13 cellular contexts compared by ENCODE assay signal in the genomic region with DNA sequence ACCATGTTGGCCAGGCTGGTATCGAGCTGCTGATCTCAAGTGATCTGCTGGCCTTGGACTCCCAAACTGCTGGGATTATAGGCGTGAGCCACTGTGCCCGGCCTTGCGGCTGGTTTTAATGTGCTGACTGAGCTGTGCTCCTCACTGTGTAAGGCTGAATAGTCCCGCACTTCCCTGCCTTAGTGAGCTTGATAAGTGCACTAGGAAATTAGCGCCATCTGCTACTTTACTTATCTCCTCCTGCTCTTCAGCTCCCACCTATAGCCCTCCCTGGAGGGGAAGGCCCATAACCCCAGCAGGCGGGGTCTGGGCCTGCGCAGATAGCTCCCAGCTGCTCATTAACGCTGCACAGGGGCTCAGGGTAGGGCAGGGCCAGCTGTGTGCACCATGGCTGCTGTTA. TPM values are rescaled to one million over a fixed set of nuclear protein-coding genes. Genes with fewer than 3 reads are reported as not detected.
DNase-seq lines count a peak whose midpoint lies in the region; TF ChIP-seq lines count a peak whose summit lies in the region.
"Had no signal": no experiment of that assay in that cellular context is flagged by ENCODE, and none has a peak within 500 bp of the region (broad histone marks: within the 10 kb centered on the region; RNA-seq: fewer than 3 reads in every experiment).

No MANE protein-coding gene starts in this region.

- H3K36me3 ChIP-seq in GM23248 (ENCODE audit: low read depth) (peaks cover 23% of the 10 kb centered on the region), fibroblast of lung (ENCODE audit: control insufficient read depth, insufficient read depth, low read length) (no peaks in the 10 kb centered on the region), skeletal muscle tissue (ENCODE audit: control insufficient read depth in 3 of 3, insufficient read depth in 3 of 3, low read length in 3 of 3) (no peaks in the 10 kb centered on the region), testis (ENCODE audit: low read depth, missing control alignments) (no peaks in the 10 kb centered on the region)
- H3K36me3 ChIP-seq: upper lobe of left lung had no signal

- no peak for TF ChIP-seq POLR2A in testis (IDR thresholded peaks at IDR 0.05)

- DNase-seq in GM23248: no peak
- DNase-seq in NCI-H82 treated with DMSO at 0.1 percent for 48 hours (lab: John Stamatoyannopoulos, UW; ENCODE audit: unreplicated experiment): peak; percentile 89
- no peak for DNase-seq in fibroblast of lung (ENCODE audit: low read depth in 2 of 2)
- DNase-seq in activated gamma-delta T cell (lab: John Stamatoyannopoulos, UW): no peak
- no peak for DNase-seq in T-helper 2 cell
- DNase-seq in testis: no peak
- DNase-seq in NCI-H226: no peak
- DNase-seq: activated CD4-positive, CD25-positive, alpha-beta regulatory T cell treated with anti-CD3 and anti-CD28 coated beads, Interleukin-2, amount 50 U/mL, for 72 hours; activated effector memory CD4-positive, alpha-beta T cell treated with Interleukin-2 at 50 U/mL for 16 hours; NCI-H1436 treated with DMSO at 0.1 percent for 48 hours; SIG-M5 had no signal

- peak overlapping the region; percentile 46 for H3K9ac ChIP-seq in GM23248
- H3K9ac ChIP-seq in fibroblast of lung (ENCODE audit: insufficient read depth, low read length): no peak overlapping the region
- peak overlapping the region in 2 of 3 donors; percentile 23 to 74 for H3K9ac ChIP-seq in skeletal muscle tissue (ENCODE audit: low read depth in 1 of 3, low read length in 3 of 3)

- H3K79me2 ChIP-seq in GM23248 (ENCODE audit: insufficient read depth): no peaks in the 10 kb centered on the region; the same call in none of the 2 replicates
- H3K79me2 ChIP-seq in fibroblast of lung (ENCODE audit: control insufficient read depth, insufficient read depth, low read length): peaks cover 48% of the 10 kb centered on the region

- H3K4me1 ChIP-seq in GM23248 (ENCODE audit: insufficient read depth) (peaks cover 8% of the 10 kb centered on the region), fibroblast of lung (ENCODE audit: control insufficient read depth, extremely low read depth, insufficient read depth, low read length) (peaks cover 8% of the 10 kb centered on the region), skeletal muscle tissue (ENCODE audit: control insufficient read depth in 3 of 3, insufficient read depth in 3 of 3, low read length in 3 of 3) (peaks cover 0 to 4% (median 2%) of the 10 kb centered on the region in 3 donors), testis (no peaks in the 10 kb centered on the region)
- H3K4me1 ChIP-seq: upper lobe of left lung had no signal

- intact Hi-C loops in testis (cut with DNase I; ENCODE audit: low total_unique reads): no loop called here

- H4K20me1 ChIP-seq in GM23248 (ENCODE audit: insufficient read depth) (no peaks in the 10 kb centered on the region), fibroblast of lung (ENCODE audit: control insufficient read depth, extremely low read depth, insufficient read depth, low read length) (no peaks in the 10 kb centered on the region)

- in situ Hi-C loops in GM23248 (cut with MboI): no loop called here

- H3K9me3 ChIP-seq in GM23248 (ENCODE audit: low read depth) (no peaks in the 10 kb centered on the region), fibroblast of lung (ENCODE audit: control insufficient read depth, insufficient read depth, low read depth, low read length) (no peaks in the 10 kb centered on the region), skeletal muscle tissue (ENCODE audit: control insufficient read depth in 3 of 3, low read length in 3 of 3) (no peaks in the 10 kb centered on the region), testis (no peaks in the 10 kb centered on the region)
- H3K9me3 ChIP-seq: upper lobe of left lung had no signal

- TF ChIP-seq CTCF in fibroblast of lung (conservative IDR thresholded peaks at IDR 0.05 in 1 of 2, IDR thresholded peaks at IDR 0.05 in 1 of 2; ENCODE audit: low read depth in 1 of 2, low read length in 2 of 2): no peak
- no peak for TF ChIP-seq CTCF in testis (IDR thresholded peaks at IDR 0.05)

- H3K4me3 ChIP-seq in GM23248 (no peak overlapping the region), fibroblast of lung (replicated peaks in 1 of 4; ENCODE audit: control extremely low read depth in 1 of 4, insufficient read depth in 1 of 4, low read depth in 3 of 4, low read length in 4 of 4) (no peak overlapping the region), skeletal muscle tissue (ENCODE audit: low read length in 3 of 3) (peak overlapping the region in 1 of 3 donors; percentile 36), testis (no peak overlapping the region)
- H3K4me3 ChIP-seq: upper lobe of left lung had no signal

- H2AFZ ChIP-seq in GM23248 (no peak overlapping the region), fibroblast of lung (ENCODE audit: low read length) (no peak overlapping the region)

- peak overlapping the region; percentile 26 for H3K4me2 ChIP-seq in GM23248 (ENCODE audit: unreplicated experiment)
- H3K4me2 ChIP-seq in fibroblast of lung (ENCODE audit: extremely low read depth, insufficient read depth, low read length): no peak overlapping the region

- H3K27ac ChIP-seq in GM23248 (peak overlapping the region; percentile 77), fibroblast of lung (ENCODE audit: insufficient read depth, low read length) (peak overlapping the region; percentile 67), skeletal muscle tissue (ENCODE audit: low read depth, low read length) (no peak overlapping the region), testis (no peak overlapping the region)

- H3K27me3 ChIP-seq in GM23248 (replicated peaks; ENCODE audit: insufficient read depth) (no peaks in the 10 kb centered on the region), fibroblast of lung (ENCODE audit: control insufficient read depth, insufficient read depth, low read length) (no peaks in the 10 kb centered on the region), skeletal muscle tissue (ENCODE audit: control insufficient read depth in 3 of 3, insufficient read depth in 3 of 3, low read length in 3 of 3) (no peaks in the 10 kb centered on the region), testis (no peaks in the 10 kb centered on the region)
- H3K27me3 ChIP-seq: upper lobe of left lung had no signal

- H3F3A ChIP-seq in GM23248 (ENCODE audit: insufficient read depth): peaks cover 68% of the 10 kb centered on the region

- 89 to 94% methylated on average over 9 of the region's 9 CpGs for WGBS in GM23248 (ENCODE audit: low coverage in 1 of 2, low lambda C conversion rate in 2 of 2, missing lambda C conversion rate in 2 of 2), 2 experiments
- WGBS in testis, 2 donors: 49 to 59% methylated on average over 9 of the region's 9 CpGs

- H3K9me2 ChIP-seq in GM23248 (ENCODE audit: insufficient read depth): no peaks in the 10 kb centered on the region

RNA-seq across cellular contexts. Expression of a gene that starts 49.4 kb away (rescaled TPM):
- 195 and 215 TPM in 2 replicates for total RNA-seq in GM23248 (2014; rRNA removed; shearing (Covaris generic))
- polyA plus RNA-seq in GM23248 (2016; fragmentation: Nextera tagmentation; extraction: Ambion mirVana) (159 and 166 TPM in 2 replicates), fibroblast of lung (151 and 243 TPM in 2 replicates), testis (ENCODE audit: insufficient read depth, low read depth, low replicate concordance) (6.5 TPM)
- total RNA-seq in fibroblast of lung (84.5 and 107 TPM in 2 replicates), skeletal muscle tissue (8.9 TPM), testis (1 to 10 TPM; 6.0 to 6.3 TPM)
- polyA plus RNA-seq in fibroblast of lung (2012): 74.4 and 134 TPM in 2 replicates
- 180 and 200 TPM in 2 replicates for polyA minus RNA-seq in fibroblast of lung (ENCODE audit: low replicate concordance)

Comparison
In these comparisons a context has a peak if more than half of its experiments do, and no peak if none do; other contexts are left out.
1. H3K27ac ChIP-seq: peak in GM23248 (single experiment) and fibroblast of lung (single experiment); none in skeletal muscle tissue (single experiment) and testis (0 of 2).